ENCODE assay signal across 1 cellular context in genomic region chr19:47209323-47210179, GRCh38.
TF ChIP-seq lines count a peak whose summit lies in the region.

No MANE protein-coding gene starts in this region.

TF ChIP-seq in IMR-90, 13 proteins besides CTCF, POLR2A, EP300 and RAD21 (continued from another document):
- no peak for TF ChIP-seq CEBPB (IDR thresholded peaks at IDR 0.05; ENCODE audit: low read depth, low read length)
- TF ChIP-seq FOS (IDR thresholded peaks at IDR 0.05; ENCODE audit: low read depth, low read length), result no peak
- TF ChIP-seq RCOR1 (IDR thresholded peaks at IDR 0.05; ENCODE audit: insufficient replicate concordance, low read length), result no peak
- TF ChIP-seq USF2 (IDR thresholded peaks at IDR 0.05; ENCODE audit: low read depth, low read length), result peak; percentile 63; the same call in 1 of the 2 replicates
- peak; percentile 67; the same call in 1 of the 2 replicates for TF ChIP-seq BHLHE40 (IDR thresholded peaks at IDR 0.05; ENCODE audit: low read depth, low read length)
- TF ChIP-seq SMC3 (IDR thresholded peaks at IDR 0.05; ENCODE audit: low read depth, low read length), result no peak
- TF ChIP-seq RFX5 (IDR thresholded peaks at IDR 0.05; ENCODE audit: low read depth, low read length), result no peak
- no peak for TF ChIP-seq CHD1 (IDR thresholded peaks at IDR 0.05; ENCODE audit: low read depth, low read length)
- TF ChIP-seq NFE2L2 (IDR thresholded peaks at IDR 0.05; ENCODE audit: low read depth, low read length), result no peak
TF ChIP-seq in IMR-90: peak in this region for 3.
